9 cellular contexts compared by ENCODE assay signal in the genomic region with DNA sequence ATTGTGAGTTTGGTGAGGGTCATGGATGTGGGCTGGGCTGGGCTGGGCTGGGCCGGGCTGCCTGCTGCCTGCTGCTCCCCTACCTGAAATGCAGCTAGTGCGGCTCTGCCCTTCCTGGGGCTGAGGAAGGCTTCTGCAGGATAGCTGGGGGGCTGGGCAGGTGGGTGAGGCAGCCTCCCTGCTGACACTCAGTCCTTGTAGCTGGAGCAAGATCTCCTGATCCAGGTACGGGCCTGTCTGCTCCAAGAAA. TPM values are rescaled to one million over a fixed set of nuclear protein-coding genes. Genes with fewer than 3 reads are reported as not detected.
DNase-seq lines count a peak whose midpoint lies in the region; ATAC-seq and TF ChIP-seq lines count a peak whose summit lies in the region.
"Had no signal": no experiment of that assay in that cellular context is flagged by ENCODE, and none has a peak within 500 bp of the region (broad histone marks: within the 10 kb centered on the region; RNA-seq: fewer than 3 reads in every experiment).

No MANE protein-coding gene starts in this region.

- no peaks in the 10 kb centered on the region for H3K27me3 Mint-ChIP-seq in natural killer cell treated with Interleukin-12 subunit alpha and Interleukin-12 subunit beta and Interleukin-15 and Interleukin-18, amount 100 ng/mL, for 72 hours
- H3K27me3 Mint-ChIP-seq in natural killer cell (ENCODE audit: low read depth in 2 of 2) (no peaks in the 10 kb centered on the region), type B pancreatic cell (no peaks in the 10 kb centered on the region)

- intact Hi-C loops in natural killer cell (cut with micrococcal nuclease), result loop anchor here (10.0 kb wide), 1 partner anchor 90 kb away; a partner anchor contains a TSS

- no peak overlapping the region for H2AFZ ChIP-seq in hepatocyte

- no peaks in the 10 kb centered on the region for H3K27me3 ChIP-seq in hepatocyte

- ATAC-seq in natural killer cell treated with Interleukin-12 subunit alpha and Interleukin-12 subunit beta and Interleukin-15 and Interleukin-18, amount 100 ng/mL, for 72 hours, result no peak
- ATAC-seq in natural killer cell, result no peak
- ATAC-seq in GM19467 (IDR thresholded peaks at IDR 0.05; ENCODE audit: unreplicated experiment), result no peak

- peak overlapping the region; percentile 43 for H3K27ac ChIP-seq in VCaP
- H3K27ac ChIP-seq in hepatocyte, result peak overlapping the region; percentile 54

- peaks cover 47% of the 10 kb centered on the region for H4K20me1 ChIP-seq in hepatocyte (ENCODE audit: insufficient read depth, poor library complexity, severe bottlenecking)

- TF ChIP-seq CTCF in natural killer cell (IDR thresholded peaks at IDR 0.05) (no peak), VCaP (conservative IDR thresholded peaks at IDR 0.05) (no peak), hepatocyte (IDR thresholded peaks at IDR 0.05; ENCODE audit: poor library complexity) (no peak), type B pancreatic cell (conservative IDR thresholded peaks at IDR 0.05) (no peak), GM10266 (IDR thresholded peaks at IDR 0.05; ENCODE audit: control insufficient read depth, insufficient read depth, low read depth, missing control alignments) (no peak)

- H3K9me3 Mint-ChIP-seq in natural killer cell treated with Interleukin-12 subunit alpha and Interleukin-12 subunit beta and Interleukin-15 and Interleukin-18, amount 100 ng/mL, for 72 hours, result no peaks in the 10 kb centered on the region
- H3K9me3 Mint-ChIP-seq in natural killer cell (no peaks in the 10 kb centered on the region), type B pancreatic cell (no peaks in the 10 kb centered on the region)

- H3K9me3 ChIP-seq in hepatocyte (ENCODE audit: low read depth), result no peaks in the 10 kb centered on the region

- DNase-seq in natural killer cell treated with Interleukin-12 subunit alpha and Interleukin-12 subunit beta and Interleukin-15 and Interleukin-18, amount 100 ng/mL, for 72 hours (ENCODE audit: low spot score), result no peak
- no peak for DNase-seq in natural killer cell
- DNase-seq in hepatocyte (ENCODE audit: low spot score), result no peak
- DNase-seq in type B pancreatic cell (ENCODE audit: extremely low spot score, unreplicated experiment), result no peak
- no peak for DNase-seq in cerebellar nuclear complex (lab: John Stamatoyannopoulos, UW)
- DNase-seq in GM10266 (ENCODE audit: extremely low spot score), result no peak

- peaks cover 23% of the 10 kb centered on the region for H3K36me3 Mint-ChIP-seq in natural killer cell treated with Interleukin-12 subunit alpha and Interleukin-12 subunit beta and Interleukin-15 and Interleukin-18, amount 100 ng/mL, for 72 hours
- H3K36me3 Mint-ChIP-seq in natural killer cell (peaks cover 11% of the 10 kb centered on the region), type B pancreatic cell (peaks cover 27% of the 10 kb centered on the region)

- H3K27ac Mint-ChIP-seq in natural killer cell treated with Interleukin-12 subunit alpha and Interleukin-12 subunit beta and Interleukin-15 and Interleukin-18, amount 100 ng/mL, for 72 hours, result peak overlapping the region in 1 of 2 donors; percentile 35
- H3K27ac Mint-ChIP-seq in natural killer cell, result peak overlapping the region in 1 of 2 donors; percentile 77
- H3K27ac Mint-ChIP-seq in type B pancreatic cell, result peak overlapping the region; percentile 96

- H3K4me3 ChIP-seq in hepatocyte, result no peak overlapping the region

- H3K9me2 ChIP-seq in hepatocyte (replicated peaks; ENCODE audit: insufficient read depth), result no peaks in the 10 kb centered on the region

- 17% methylated on average over 3 of the region's 3 CpGs for WGBS in hepatocyte (ENCODE audit: low lambda C conversion rate, missing lambda C conversion rate)

- no peaks in the 10 kb centered on the region for H3K36me3 ChIP-seq in hepatocyte (replicated peaks; ENCODE audit: insufficient read depth, low read depth)

- H3K79me2 ChIP-seq in hepatocyte, result peaks cover 27% of the 10 kb centered on the region

- peak overlapping the region; percentile 65 for H3K4me3 Mint-ChIP-seq in natural killer cell treated with Interleukin-12 subunit alpha and Interleukin-12 subunit beta and Interleukin-15 and Interleukin-18, amount 100 ng/mL, for 72 hours
- H3K4me3 Mint-ChIP-seq in natural killer cell (no peak overlapping the region), type B pancreatic cell (peak overlapping the region; percentile 81)

- H3K4me1 Mint-ChIP-seq in natural killer cell treated with Interleukin-12 subunit alpha and Interleukin-12 subunit beta and Interleukin-15 and Interleukin-18, amount 100 ng/mL, for 72 hours (ENCODE audit: low read depth in 2 of 2), result peaks cover 26 to 40% of the 10 kb centered on the region in 2 donors
- peaks cover 27 to 32% of the 10 kb centered on the region in 2 donors for H3K4me1 Mint-ChIP-seq in natural killer cell
- H3K4me1 Mint-ChIP-seq in type B pancreatic cell (ENCODE audit: unreplicated experiment), result peaks cover 30% of the 10 kb centered on the region

- peak overlapping the region; percentile 73 for H3K4me2 ChIP-seq in hepatocyte

- H3K4me1 ChIP-seq in hepatocyte (ENCODE audit: insufficient read depth), result peaks cover 38% of the 10 kb centered on the region

RNA-seq across cellular contexts. Expression of a gene that starts 4.7 kb away (rescaled TPM):
- total RNA-seq in natural killer cell treated with Interleukin-12 subunit alpha and Interleukin-12 subunit beta and Interleukin-15 and Interleukin-18, amount 100 ng/mL, for 72 hours, result 1,000 to 10,000 TPM; 1,294 to 1,944 TPM
- total RNA-seq in natural killer cell, result 1,000 to 10,000 TPM; 1,286 to 1,549 (median 1,294) TPM
- 4,787 and 7,288 TPM in 2 replicates for total RNA-seq in hepatocyte
- 1,312 and 1,458 TPM in 2 replicates for polyA plus RNA-seq in hepatocyte
- 2,449 and 2,557 TPM in 2 replicates for total RNA-seq in type B pancreatic cell (ENCODE audit: low replicate concordance)

RNA-seq across cellular contexts. Expression of a gene that starts 10.4 kb away (rescaled TPM):
- 1 to 10 TPM in 1 of 2 donors, under 1 TPM in 1; 0.81 to 4.2 TPM for total RNA-seq in natural killer cell treated with Interleukin-12 subunit alpha and Interleukin-12 subunit beta and Interleukin-15 and Interleukin-18, amount 100 ng/mL, for 72 hours
- total RNA-seq in natural killer cell, result 1 to 10 TPM; 1.1 to 1.8 (median 1.2) TPM
- total RNA-seq in hepatocyte, result 6.6 and 8.7 TPM in 2 replicates
- 24.8 and 32.2 TPM in 2 replicates for polyA plus RNA-seq in hepatocyte
- 1.6 and 6.5 TPM in 2 replicates for total RNA-seq in type B pancreatic cell (ENCODE audit: low replicate concordance)

RNA-seq across cellular contexts. Expression of a gene that starts 48.3 kb away (rescaled TPM):
- total RNA-seq in natural killer cell treated with Interleukin-12 subunit alpha and Interleukin-12 subunit beta and Interleukin-15 and Interleukin-18, amount 100 ng/mL, for 72 hours, result not detected
- total RNA-seq in natural killer cell (not detected), hepatocyte (48.3 and 52.9 TPM in 2 replicates), type B pancreatic cell (ENCODE audit: low replicate concordance) (13.4 and 16.7 TPM in 2 replicates)
- polyA plus RNA-seq in hepatocyte, result 106 and 128 TPM in 2 replicates
- total RNA-seq: T-helper 2 cell treated with Interferon-gamma antibody and Interleukin-4, amounts not matched to agents 100 ng/mL and 5 ng/mL, for 36 hours had no signal

RNA-seq across cellular contexts. Expression of a gene that starts 57.0 kb away (rescaled TPM):
- total RNA-seq in natural killer cell treated with Interleukin-12 subunit alpha and Interleukin-12 subunit beta and Interleukin-15 and Interleukin-18, amount 100 ng/mL, for 72 hours, result 100 to 1,000 TPM in 1 of 2 donors, 10 to 100 TPM in 1; 88.6 to 188 TPM
- total RNA-seq in natural killer cell, result 100 to 1,000 TPM; 142 to 195 (median 180) TPM
- 149 and 222 TPM in 2 replicates for total RNA-seq in hepatocyte
- 108 and 130 TPM in 2 replicates for polyA plus RNA-seq in hepatocyte
- total RNA-seq in type B pancreatic cell (ENCODE audit: low replicate concordance), result 120 and 129 TPM in 2 replicates

Comparison
In these comparisons a context has a peak if more than half of its experiments do, and no peak if none do; other contexts are left out.
1. RNA of a gene that starts 48.3 kb away (total RNA-seq): 48.3 to 52.9 TPM in hepatocyte and 13.4 to 16.7 TPM in type B pancreatic cell; not detected in natural killer cell treated with Interleukin-12 subunit alpha and Interleukin-12 subunit beta and Interleukin-15 and Interleukin-18, amount 100 ng/mL, for 72 hours and not detected in natural killer cell; every median in the first group is over 10 times any median in the second.